9 cellular contexts compared by ENCODE assay signal in genomic region chr6:109705258-109705657, GRCh38. TPM values are rescaled to one million over a fixed set of nuclear protein-coding genes. Genes with fewer than 3 reads are reported as not detected.
DNase-seq lines count a peak whose midpoint lies in the region; ATAC-seq, FAIRE-seq and TF ChIP-seq lines count a peak whose summit lies in the region.
"Had no signal": no experiment of that assay in that cellular context is flagged by ENCODE, and none has a peak within 500 bp of the region (broad histone marks: within the 10 kb centered on the region; RNA-seq: fewer than 3 reads in every experiment).

No MANE protein-coding gene starts in this region.

- TF ChIP-seq CTCF in 22Rv1 (IDR thresholded peaks at IDR 0.05) (peak; percentile 98), right atrium auricular region (IDR thresholded peaks at IDR 0.05) (peak; percentile 92 to 97)

- no peaks in the 10 kb centered on the region for H3K4me1 ChIP-seq in right atrium auricular region

- DNase-seq in GM18507 (ENCODE audit: extremely low spot score, insufficient read length, low read depth) (peak; percentile 49), NCI-H187 treated with DMSO at 0.1 percent for 48 hours (lab: John Stamatoyannopoulos, UW) (peak; percentile 67), T-helper 2 cell (peak in 4 of 5 experiments; percentile 44 to 81 (median 48)), anterior cingulate cortex (lab: John Stamatoyannopoulos, UW) (peak in 54 of 58 donors; percentile 14 to 87 (median 56)), right atrium auricular region (ENCODE audit: low spot score) (peak; percentile 84), sciatic nerve (ENCODE audit: low spot score) (peak; percentile 89)

- intact Hi-C loops in sciatic nerve (cut with DNase I): loop anchor here (5.0 kb wide), 2 partner anchors 332 to 347 kb away; no protein-coding TSS in a partner anchor

- FAIRE-seq in GM18507 (lab: Jason Lieb, UNC): peak; percentile 97

- H3K36me3 ChIP-seq in right atrium auricular region: no peaks in the 10 kb centered on the region

- H3K27ac ChIP-seq in 22Rv1 (no peak overlapping the region), right atrium auricular region (no peak overlapping the region)
- H3K27ac ChIP-seq: BLaER1 treated with 17β-estradiol and CSF1 and Interleukin-3, amounts not matched to agents 10 nM and 100 nM had no signal

- ATAC-seq in HG02970 (IDR thresholded peaks at IDR 0.05; ENCODE audit: low FRiP score, unreplicated experiment) (peak; percentile 81), sciatic nerve (peak; percentile 94)

- H3K9me3 ChIP-seq in right atrium auricular region: no peaks in the 10 kb centered on the region

- no peaks in the 10 kb centered on the region for H3K27me3 ChIP-seq in right atrium auricular region
- H3K27me3 ChIP-seq: BLaER1 treated with 17β-estradiol and CSF1 and Interleukin-3, amounts not matched to agents 10 nM and 100 nM had no signal

- no peak overlapping the region for H3K4me3 ChIP-seq in right atrium auricular region
- H3K4me3 ChIP-seq: BLaER1 treated with 17β-estradiol and CSF1 and Interleukin-3, amounts not matched to agents 10 nM and 100 nM had no signal

RNA-seq across cellular contexts. Expression of gene FIG4, which starts 14.2 kb away (rescaled TPM):
- total RNA-seq in right atrium auricular region: 1 to 10 TPM; 6.2 to 9.6 TPM
- total RNA-seq in sciatic nerve: 22.4 TPM

RNA-seq across cellular contexts. Expression of gene AK9, which starts 14.3 kb away (rescaled TPM):
- total RNA-seq in right atrium auricular region (10 to 100 TPM; 10.4 to 12.3 TPM), sciatic nerve (13.8 TPM)
